10 cellular contexts compared by ENCODE assay signal in genomic region chr17:29158515-29159275, GRCh38. TPM values are rescaled to one million over a fixed set of nuclear protein-coding genes. Genes with fewer than 3 reads are reported as not detected.
DNase-seq lines count a peak whose midpoint lies in the region; ATAC-seq, FAIRE-seq and TF ChIP-seq lines count a peak whose summit lies in the region.
"Had no signal": no experiment of that assay in that cellular context is flagged by ENCODE, and none has a peak within 500 bp of the region (broad histone marks: within the 10 kb centered on the region; RNA-seq: fewer than 3 reads in every experiment).

No MANE protein-coding gene starts in this region.

- H3K27me3 ChIP-seq in CD4-positive, alpha-beta T cell (ENCODE audit: control insufficient read depth, insufficient read depth, low read length), result no peaks in the 10 kb centered on the region
- H3K27me3 ChIP-seq in NT2/D1 (ENCODE audit: insufficient read depth, insufficient read length) (no peaks in the 10 kb centered on the region), pancreas (no peaks in the 10 kb centered on the region)

- H3K9ac ChIP-seq in NT2/D1 (ENCODE audit: insufficient read length, low read depth), result peak overlapping the region; percentile 32

- H3K4me3 Mint-ChIP-seq in CD4-positive, alpha-beta T cell, result peak overlapping the region; percentile 20
- no peak overlapping the region for H3K4me3 Mint-ChIP-seq in dendritic cell treated with granulocyte-macrophage colony-stimulating factor and Interleukin-4, amounts not matched to agents 40 ng/mL and 50 ng/mL, for 4 days

- intact Hi-C loops in CD4-positive, alpha-beta T cell (cut with DNase I, micrococcal nuclease), result no loop called here
- intact Hi-C loops in dendritic cell treated with granulocyte-macrophage colony-stimulating factor and Interleukin-4, amounts not matched to agents 40 ng/mL and 50 ng/mL, for 4 days (cut with micrococcal nuclease), result no loop called here
- intact Hi-C loops in pancreas (cut with DNase I), result no loop called here

- H3K27ac Mint-ChIP-seq in CD4-positive, alpha-beta T cell, result no peak overlapping the region
- peak overlapping the region; percentile 58 for H3K27ac Mint-ChIP-seq in dendritic cell treated with granulocyte-macrophage colony-stimulating factor and Interleukin-4, amounts not matched to agents 40 ng/mL and 50 ng/mL, for 4 days

- no peak for TF ChIP-seq CTCF in CD4-positive, alpha-beta T cell (IDR thresholded peaks at IDR 0.05)
- TF ChIP-seq CTCF in pancreas (IDR thresholded peaks at IDR 0.05), result no peak
- no peak for TF ChIP-seq CTCF in omental fat pad (IDR thresholded peaks at IDR 0.05)

- no peak overlapping the region for H3K4me3 ChIP-seq in NT2/D1 (ENCODE audit: insufficient read length, low read depth)
- no peak overlapping the region for H3K4me3 ChIP-seq in pancreas

- H3K4me1 ChIP-seq in NT2/D1 (ENCODE audit: insufficient read depth, insufficient read length), result peaks cover 24% of the 10 kb centered on the region
- H3K4me1 ChIP-seq in pancreas, result peaks cover 53 to 60% (median 59%) of the 10 kb centered on the region in 3 donors

- WGBS in pancreas, 2 donors, result 33 to 36% methylated on average over 11 of the region's 11 CpGs

- H3K36me3 Mint-ChIP-seq in CD4-positive, alpha-beta T cell (ENCODE audit: low read depth), result no peaks in the 10 kb centered on the region
- H3K36me3 Mint-ChIP-seq in dendritic cell treated with granulocyte-macrophage colony-stimulating factor and Interleukin-4, amounts not matched to agents 40 ng/mL and 50 ng/mL, for 4 days (ENCODE audit: low read depth), result peaks cover 26% of the 10 kb centered on the region

- H3K4me1 Mint-ChIP-seq in CD4-positive, alpha-beta T cell (ENCODE audit: low read depth), result peaks cover 36% of the 10 kb centered on the region
- peaks cover 76% of the 10 kb centered on the region for H3K4me1 Mint-ChIP-seq in dendritic cell treated with granulocyte-macrophage colony-stimulating factor and Interleukin-4, amounts not matched to agents 40 ng/mL and 50 ng/mL, for 4 days (ENCODE audit: low read depth)

- H3K27me3 Mint-ChIP-seq in CD4-positive, alpha-beta T cell, result no peaks in the 10 kb centered on the region
- no peaks in the 10 kb centered on the region for H3K27me3 Mint-ChIP-seq in dendritic cell treated with granulocyte-macrophage colony-stimulating factor and Interleukin-4, amounts not matched to agents 40 ng/mL and 50 ng/mL, for 4 days

- no peaks in the 10 kb centered on the region for H3K9me3 ChIP-seq in CD4-positive, alpha-beta T cell (ENCODE audit: control insufficient read depth, low read length)
- H3K9me3 ChIP-seq in NT2/D1 (ENCODE audit: insufficient read depth, low read length), result no peaks in the 10 kb centered on the region
- H3K9me3 ChIP-seq in pancreas, result no peaks in the 10 kb centered on the region

- H3K36me3 ChIP-seq in NT2/D1 (ENCODE audit: insufficient read depth, insufficient read length, low read length) (peaks cover 8% of the 10 kb centered on the region), pancreas (no peaks in the 10 kb centered on the region)

- no peak overlapping the region for H3K27ac ChIP-seq in CD4-positive, alpha-beta T cell (ENCODE audit: low read depth, low read length)
- H3K27ac ChIP-seq in pancreas, result peak overlapping the region in 3 of 4 donors; percentile 37 to 62 (median 46)

- FAIRE-seq in pancreas (lab: Jason Lieb, UNC), result no peak

- CTCF ChIA-PET in CD4-positive, alpha-beta T cell (lab: Charles Lee), result interaction anchor here (1.4 kb wide), 1 partner anchor 22 kb away, joined by 4 read pairs; the partner anchor contains the start of gene MYO18A

- no peak for ATAC-seq in CD4-positive, alpha-beta T cell (ENCODE audit: poor library complexity)
- ATAC-seq in pancreas (peak; percentile 24 to 77 (median 48)), GM21390 (IDR thresholded peaks at IDR 0.05; ENCODE audit: unreplicated experiment) (no peak), omental fat pad (ENCODE audit: low FRiP score) (no peak)

- DNase-seq in CD4-positive, alpha-beta T cell, result no peak
- no peak for DNase-seq in NT2/D1 (ENCODE audit: low read depth, low spot score)
- peak in 1 of 6 donors; percentile 53 for DNase-seq in pancreas
- no peak for DNase-seq in omental fat pad (ENCODE audit: low spot score)
- DNase-seq in NCI-H2171 treated with DMSO at 0.1 percent for 48 hours (lab: John Stamatoyannopoulos, UW), result no peak
- no peak for DNase-seq in middle frontal gyrus (ENCODE audit: extremely low spot score, low spot score)
- DNase-seq: activated effector memory CD4-positive, alpha-beta T cell treated with Interleukin-2 at 50 U/mL for 16 hours; stimulated activated CD4-positive, alpha-beta T cell treated with anti-CD3 and anti-CD28 coated beads, Interleukin-4, amount 100 ng/mL, for 24 hours had no signal

- POLR2A ChIA-PET in CD4-positive, alpha-beta T cell (lab: Charles Lee), result no interaction called here

- H3K9me3 Mint-ChIP-seq in CD4-positive, alpha-beta T cell, result no peaks in the 10 kb centered on the region
- H3K9me3 Mint-ChIP-seq in dendritic cell treated with granulocyte-macrophage colony-stimulating factor and Interleukin-4, amounts not matched to agents 40 ng/mL and 50 ng/mL, for 4 days, result no peaks in the 10 kb centered on the region

RNA-seq across cellular contexts. Expression of gene MYO18A, which starts 21.5 kb away (rescaled TPM):
- total RNA-seq in CD4-positive, alpha-beta T cell, result 10 to 100 TPM; 87.0 to 90.1 TPM
- total RNA-seq in pancreas (10 to 100 TPM; 21.3 to 47.0 (median 28.9) TPM), omental fat pad (10 to 100 TPM; 33.1 to 99.0 (median 50.6) TPM)
- 10 to 100 TPM; 48.2 to 85.3 TPM for polyA plus RNA-seq in pancreas

Comparison
In these comparisons a context has a peak if more than half of its experiments do, and no peak if none do; other contexts are left out.
1. ATAC-seq: peak in pancreas (4 of 4); none in CD4-positive, alpha-beta T cell (single experiment), GM21390 (single experiment) and omental fat pad (single experiment).